In the genomic region with DNA sequence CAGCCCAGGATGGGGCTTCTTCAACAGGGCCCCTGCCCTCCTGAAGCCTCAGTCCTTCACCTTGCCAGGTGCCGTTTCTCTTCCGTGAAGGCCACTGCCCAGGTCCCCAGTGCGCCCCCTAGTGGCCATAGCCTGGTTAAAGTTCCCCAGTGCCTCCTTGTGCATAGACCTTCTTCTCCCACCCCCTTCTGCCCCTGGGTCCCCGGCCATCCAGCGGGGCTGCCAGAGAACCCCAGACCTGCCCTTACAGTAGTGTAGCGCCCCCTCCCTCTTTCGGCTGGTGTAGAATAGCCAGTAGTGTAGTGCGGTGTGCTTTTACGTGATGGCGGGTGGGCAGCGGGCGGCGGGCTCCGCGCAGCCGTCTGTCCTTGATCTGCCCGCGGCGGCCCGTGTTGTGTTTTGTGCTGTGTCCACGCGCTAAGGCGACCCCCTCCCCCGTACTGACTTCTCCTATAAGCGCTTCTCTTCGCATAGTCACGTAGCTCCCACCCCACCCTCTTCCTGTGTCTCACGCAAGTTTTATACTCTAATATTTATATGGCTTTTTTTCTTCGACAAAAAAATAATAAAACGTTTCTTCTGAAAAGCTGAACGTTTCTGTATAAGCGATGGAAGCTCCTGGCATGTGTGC, we compare ENCODE assay signal across 8 cellular contexts. TPM values are rescaled to one million over a fixed set of nuclear protein-coding genes. Genes with fewer than 3 reads are reported as not detected.
DNase-seq lines count a peak whose midpoint lies in the region; ATAC-seq and TF ChIP-seq lines count a peak whose summit lies in the region.

No MANE protein-coding gene starts in this region.

- intact Hi-C loops in breast epithelium (cut with DNase I; ENCODE audit: low total_unique reads) = loop anchor here (1.0 to 5.0 kb wide), 2 partner anchors 26 to 800 kb away; no protein-coding TSS in a partner anchor

- peak overlapping the region; percentile 89 to 90 for H3K27ac ChIP-seq in breast epithelium

- H3K36me3 Mint-ChIP-seq in WTC11 = peaks cover 21% of the 10 kb centered on the region

- no peaks in the 10 kb centered on the region for H3K9me3 Mint-ChIP-seq in WTC11

- H3K36me3 ChIP-seq in breast epithelium = no peaks in the 10 kb centered on the region

- H3K27me3 Mint-ChIP-seq in WTC11 (ENCODE audit: low read depth) = no peaks in the 10 kb centered on the region

- H3K4me3 Mint-ChIP-seq in WTC11 = peak overlapping the region; percentile 87

- ATAC-seq in WTC11 = peak; percentile 82
- ATAC-seq in HG02571 (IDR thresholded peaks at IDR 0.05; ENCODE audit: unreplicated experiment) = no peak
- ATAC-seq in GM21717 (IDR thresholded peaks at IDR 0.05; ENCODE audit: unreplicated experiment) = no peak

- peaks cover 11 to 21% of the 10 kb centered on the region in 2 donors for H3K4me1 ChIP-seq in breast epithelium

- no peak for TF ChIP-seq POLR2A in breast epithelium (IDR thresholded peaks at IDR 0.05)

- no peaks in the 10 kb centered on the region for H3K27me3 ChIP-seq in breast epithelium

- POLR2A ChIA-PET in WTC11 (lab: Charles Lee) = interaction anchor here (0.7 to 2.5 kb wide), 7 partner anchors 9 to 206 kb away, joined by 3 to 10 read pairs (median 4); partner anchors contain the start of genes PCDHGA10, PCDHGC3 and PCDHGC4

- no peaks in the 10 kb centered on the region for H3K9me3 ChIP-seq in breast epithelium

- DNase-seq in WTC11 (ENCODE audit: low spot score) = peak; percentile 99
- DNase-seq in breast epithelium (ENCODE audit: low spot score in 2 of 2) = peak; percentile 78 to 89
- peak; percentile 94 for DNase-seq in islet precursor cell
- peak; percentile 91 for DNase-seq in stimulated activated CD4-positive, alpha-beta T cell treated with anti-CD3 and anti-CD28 coated beads, Interleukin-15, amount 100 ng/mL, for 24 hours

- CTCF ChIA-PET in WTC11 (lab: Charles Lee) = interaction anchor here (0.6 to 10.5 kb wide), 37 partner anchors 9 to 378 kb away, joined by 3 to 131 read pairs (median 7); partner anchors contain the start of genes DIAPH1, PCDHB10, PCDHB14 and PCDHB15

- peak overlapping the region; percentile 93 for H3K27ac Mint-ChIP-seq in WTC11

- peaks cover 60% of the 10 kb centered on the region for H3K4me1 Mint-ChIP-seq in WTC11

- TF ChIP-seq CTCF in GM12801 (IDR thresholded peaks at IDR 0.05; ENCODE audit: extremely low read depth, insufficient read length) (peak; percentile 79), LNCAP (IDR thresholded peaks at IDR 0.05) (peak; percentile 91), WTC11 (IDR thresholded peaks at IDR 0.05) (peak; percentile 99), breast epithelium (IDR thresholded peaks at IDR 0.05) (peak; percentile 56 to 75 (median 71))

- H3K4me3 ChIP-seq in breast epithelium = peak overlapping the region; percentile 59 to 66 (median 60)

TF ChIP-seq in WTC11, 78 proteins besides CTCF, POLR2A, EP300 and RAD21:
- peak; percentile 58 for TF ChIP-seq MAX (CRISPR knock-in tag; IDR thresholded peaks at IDR 0.05)
- no peak for TF ChIP-seq NFE2L1 (CRISPR knock-in tag; IDR thresholded peaks at IDR 0.05)
- peak; percentile 24; the same call in 1 of the 2 replicates for TF ChIP-seq NR3C1 (CRISPR knock-in tag; conservative IDR thresholded peaks at IDR 0.05; ENCODE audit: low read depth)
- no peak for TF ChIP-seq RORB (CRISPR knock-in tag; IDR thresholded peaks at IDR 0.05)
- TF ChIP-seq SMAD3 (CRISPR knock-in tag; IDR thresholded peaks at IDR 0.05; ENCODE audit: borderline replicate concordance) = peak; percentile 41; the same call in 1 of the 2 replicates
- TF ChIP-seq NFATC4 (CRISPR knock-in tag; IDR thresholded peaks at IDR 0.05) = no peak
- TF ChIP-seq MLX (CRISPR knock-in tag; IDR thresholded peaks at IDR 0.05) = no peak
- peak; percentile 47 for TF ChIP-seq SP1 (CRISPR knock-in tag; conservative IDR thresholded peaks at IDR 0.05)
- no peak for TF ChIP-seq KAT7 (CRISPR knock-in tag; IDR thresholded peaks at IDR 0.05; ENCODE audit: borderline replicate concordance)
- TF ChIP-seq, protein P1, sequence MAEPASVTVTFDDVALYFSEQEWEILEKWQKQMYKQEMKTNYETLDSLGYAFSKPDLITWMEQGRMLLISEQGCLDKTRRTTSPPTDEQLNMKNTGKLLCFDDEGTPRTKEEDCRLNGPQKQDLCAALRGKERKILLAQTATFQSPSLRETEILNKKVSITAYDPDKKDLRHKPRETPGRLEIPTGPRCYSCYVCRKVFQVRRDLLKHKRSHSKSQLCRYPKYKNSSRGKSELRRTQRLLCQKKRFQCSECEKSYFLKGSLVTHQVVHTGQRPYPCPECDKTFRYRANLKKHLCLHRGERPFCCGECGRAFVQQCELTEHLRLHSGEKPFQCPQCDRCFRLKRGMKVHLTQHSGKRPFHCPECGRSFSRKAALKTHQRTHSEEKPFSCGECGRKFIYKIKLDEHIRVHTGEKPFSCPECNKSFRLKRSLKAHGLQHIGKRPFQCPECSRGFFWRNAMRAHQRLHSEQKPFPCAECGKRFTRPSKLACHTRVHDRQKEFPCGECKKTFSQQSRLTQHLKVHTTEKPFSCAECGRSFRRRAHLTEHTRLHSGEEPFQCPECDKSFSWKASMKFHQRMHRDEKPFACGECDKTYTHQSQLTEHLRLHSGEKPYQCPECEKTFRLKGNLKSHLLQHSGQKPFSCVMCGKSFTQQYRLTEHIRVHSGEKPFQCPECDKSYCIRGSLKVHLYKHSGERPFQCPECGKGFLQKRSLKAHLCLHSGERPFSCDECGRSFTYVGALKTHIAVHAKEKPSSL (CRISPR knock-in tag; conservative IDR thresholded peaks at IDR 0.05) = no peak
- 0 out of 2 replicates have a peak, but pooled peaks have one; percentile 77 for TF ChIP-seq ZBTB21 (CRISPR knock-in tag; IDR thresholded peaks at IDR 0.05; ENCODE audit: borderline replicate concordance)
- TF ChIP-seq, protein P2, sequence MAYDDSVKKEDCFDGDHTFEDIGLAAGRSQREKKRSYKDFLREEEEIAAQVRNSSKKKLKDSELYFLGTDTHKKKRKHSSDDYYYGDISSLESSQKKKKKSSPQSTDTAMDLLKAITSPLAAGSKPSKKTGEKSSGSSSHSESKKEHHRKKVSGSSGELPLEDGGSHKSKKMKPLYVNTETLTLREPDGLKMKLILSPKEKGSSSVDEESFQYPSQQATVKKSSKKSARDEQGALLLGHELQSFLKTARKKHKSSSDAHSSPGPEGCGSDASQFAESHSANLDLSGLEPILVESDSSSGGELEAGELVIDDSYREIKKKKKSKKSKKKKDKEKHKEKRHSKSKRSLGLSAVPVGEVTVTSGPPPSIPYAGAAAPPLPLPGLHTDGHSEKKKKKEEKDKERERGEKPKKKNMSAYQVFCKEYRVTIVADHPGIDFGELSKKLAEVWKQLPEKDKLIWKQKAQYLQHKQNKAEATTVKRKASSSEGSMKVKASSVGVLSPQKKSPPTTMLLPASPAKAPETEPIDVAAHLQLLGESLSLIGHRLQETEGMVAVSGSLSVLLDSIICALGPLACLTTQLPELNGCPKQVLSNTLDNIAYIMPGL (CRISPR knock-in tag; IDR thresholded peaks at IDR 0.05) = peak; percentile 85; the same call in 1 of the 2 replicates
- TF ChIP-seq FOXP1 (CRISPR knock-in tag; IDR thresholded peaks at IDR 0.05; ENCODE audit: borderline replicate concordance) = peak; percentile 32; the same call in 1 of the 2 replicates
- peak; percentile 75; the same call in 1 of the 2 replicates for TF ChIP-seq TEAD1 (CRISPR knock-in tag; IDR thresholded peaks at IDR 0.05)
- TF ChIP-seq FOXJ3 (CRISPR knock-in tag; IDR thresholded peaks at IDR 0.05; ENCODE audit: borderline replicate concordance) = no peak
- 0 out of 2 replicates have a peak, but pooled peaks have one; percentile 55 for TF ChIP-seq ZNF232 (CRISPR knock-in tag; IDR thresholded peaks at IDR 0.05)
- TF ChIP-seq ZNF138 (CRISPR knock-in tag; conservative IDR thresholded peaks at IDR 0.05) = peak; percentile 64; the same call in 1 of the 2 replicates
- no peak for TF ChIP-seq E2F4 (CRISPR knock-in tag; IDR thresholded peaks at IDR 0.05; ENCODE audit: borderline replicate concordance, low read depth)
- peak; percentile 30 for TF ChIP-seq FOXK1 (CRISPR knock-in tag; IDR thresholded peaks at IDR 0.05)
- TF ChIP-seq, protein P3, sequence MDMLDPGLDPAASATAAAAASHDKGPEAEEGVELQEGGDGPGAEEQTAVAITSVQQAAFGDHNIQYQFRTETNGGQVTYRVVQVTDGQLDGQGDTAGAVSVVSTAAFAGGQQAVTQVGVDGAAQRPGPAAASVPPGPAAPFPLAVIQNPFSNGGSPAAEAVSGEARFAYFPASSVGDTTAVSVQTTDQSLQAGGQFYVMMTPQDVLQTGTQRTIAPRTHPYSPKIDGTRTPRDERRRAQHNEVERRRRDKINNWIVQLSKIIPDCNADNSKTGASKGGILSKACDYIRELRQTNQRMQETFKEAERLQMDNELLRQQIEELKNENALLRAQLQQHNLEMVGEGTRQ (CRISPR knock-in tag; IDR thresholded peaks at IDR 0.05) = 0 out of 2 replicates have a peak, but pooled peaks have one; percentile 7
- TF ChIP-seq ETV6 (CRISPR knock-in tag; IDR thresholded peaks at IDR 0.05) = peak; percentile 47; the same call in 1 of the 2 replicates

RNA-seq across cellular contexts. Expression of gene PCDHGC5, which starts 23.6 kb away (rescaled TPM):
- total RNA-seq in WTC11 (2021) = 1.1 to 1.5 TPM (median 1.1 TPM) in 3 replicates
- total RNA-seq in breast epithelium = 1 to 10 TPM; 2.1 to 3.5 (median 3.3) TPM

RNA-seq across cellular contexts. Expression of gene PCDHGC4, which starts 27.7 kb away (rescaled TPM):
- 4.5 to 6.1 TPM (median 5.1 TPM) in 3 replicates for total RNA-seq in WTC11 (2021)
- total RNA-seq in breast epithelium = 1 to 10 TPM; 2.6 to 6.2 (median 6.0) TPM

RNA-seq across cellular contexts. Expression of gene PCDHGC3, which starts 36.7 kb away (rescaled TPM):
- 28.1 to 29.4 TPM (median 29.1 TPM) in 3 replicates for total RNA-seq in WTC11 (2021)
- 10 to 100 TPM; 29.6 to 41.6 (median 35.1) TPM for total RNA-seq in breast epithelium
